ENCODE assay signal across 16 cellular contexts in the genomic region with DNA sequence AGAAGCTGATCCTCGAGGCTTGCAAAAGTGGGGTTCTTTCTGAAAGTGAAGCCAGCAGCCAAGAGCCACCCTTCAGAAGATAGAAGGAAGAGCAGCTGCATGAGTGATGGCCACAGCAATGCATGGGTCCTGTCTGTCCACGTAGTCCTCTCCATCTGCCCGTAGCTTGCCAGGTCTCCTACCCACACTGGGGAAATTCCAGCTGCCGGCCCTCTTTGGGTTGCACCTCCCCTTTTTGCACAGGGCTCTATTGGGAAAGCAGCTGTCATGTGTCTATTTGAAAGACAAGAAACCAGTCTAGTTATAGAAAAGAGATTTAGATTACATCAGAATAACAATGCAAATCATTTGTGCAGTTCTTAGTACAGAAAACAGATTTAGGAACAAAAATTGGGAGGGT.
"Had no signal": no experiment of that assay in that cellular context is flagged by ENCODE, and none has a peak within 500 bp of the region (broad histone marks: within the 10 kb centered on the region; RNA-seq: fewer than 3 reads in every experiment).

No MANE protein-coding gene starts in this region.

- H3K36me3 ChIP-seq: cardiac muscle cell, right lobe of liver, spleen, upper lobe of right lung had no signal

- ATAC-seq: activated CD4-positive, alpha-beta T cell treated with anti-CD3 and anti-CD28 coated beads for 36 hours; activated CD8-positive, alpha-beta memory T cell treated with anti-CD3 and anti-CD28 coated beads, Interleukin-2, amount 10 ng/mL, durations not matched to agents 7 days and 5 days; psoas muscle; right lobe of liver; stimulated activated naive CD8-positive, alpha-beta T cell treated with anti-CD3 and anti-CD28 coated beads, Interleukin-15, amount 100 ng/mL, for 72 hours; upper lobe of right lung had no signal

- H3K27ac Mint-ChIP-seq: activated CD4-positive, alpha-beta memory T cell treated with anti-CD3 and anti-CD28 coated beads for 36 hours; activated CD4-positive, alpha-beta T cell treated with anti-CD3 and anti-CD28 coated beads for 36 hours; activated CD8-positive, alpha-beta memory T cell treated with anti-CD3 and anti-CD28 coated beads, Interleukin-2, amount 10 ng/mL, durations not matched to agents 7 days and 5 days; activated T-cell treated with anti-CD3 and anti-CD28 coated beads, Interleukin-2, amount 50 U/mL, for 24 hours; stimulated activated naive CD8-positive, alpha-beta T cell treated with anti-CD3 and anti-CD28 coated beads, Interleukin-15, amount 100 ng/mL, for 72 hours; T-helper 1 cell treated with Interleukin-12 subunit alpha and Interleukin-12 subunit beta and Interleukin-4 antibody, amounts not matched to agents 30 μg/mL and 1 μg/mL, for 36 hours had no signal

- H3K9me3 ChIP-seq: psoas muscle, right lobe of liver, spleen, upper lobe of right lung had no signal

- H3K9me3 Mint-ChIP-seq: activated T-cell treated with anti-CD3 and anti-CD28 coated beads, Interleukin-2, amount 50 U/mL, for 24 hours; nephron progenitor cell; stimulated activated naive CD8-positive, alpha-beta T cell treated with anti-CD3 and anti-CD28 coated beads, Interleukin-15, amount 100 ng/mL, for 72 hours had no signal

- DNase-seq: activated CD4-positive, alpha-beta memory T cell treated with anti-CD3 and anti-CD28 coated beads for 36 hours; activated CD4-positive, alpha-beta T cell treated with anti-CD3 and anti-CD28 coated beads for 36 hours; activated CD8-positive, alpha-beta memory T cell treated with anti-CD3 and anti-CD28 coated beads, Interleukin-2, amount 10 ng/mL, durations not matched to agents 7 days and 5 days; activated naive CD4-positive, alpha-beta T cell treated with anti-CD3 and anti-CD28 coated beads, Interleukin-2, amount 50 U/mL, for 16 hours; activated T-cell treated with anti-CD3 and anti-CD28 coated beads, Interleukin-2, amount 50 U/mL, for 24 hours; glutamatergic neuron; hypothalamus; mesendoderm; nephron progenitor cell; psoas muscle; right lobe of liver; spleen; stimulated activated naive CD8-positive, alpha-beta T cell treated with anti-CD3 and anti-CD28 coated beads, Interleukin-15, amount 100 ng/mL, for 72 hours; upper lobe of right lung had no signal

- H3K27ac ChIP-seq: cardiac muscle cell, psoas muscle, right lobe of liver, spleen, upper lobe of right lung had no signal

- H3K4me3 ChIP-seq: cardiac muscle cell, psoas muscle, right lobe of liver, spleen, upper lobe of right lung had no signal

- H3K4me3 Mint-ChIP-seq: activated CD4-positive, alpha-beta memory T cell treated with anti-CD3 and anti-CD28 coated beads for 36 hours; activated CD4-positive, alpha-beta T cell treated with anti-CD3 and anti-CD28 coated beads for 36 hours; activated CD8-positive, alpha-beta memory T cell treated with anti-CD3 and anti-CD28 coated beads, Interleukin-2, amount 10 ng/mL, durations not matched to agents 7 days and 5 days; activated T-cell treated with anti-CD3 and anti-CD28 coated beads, Interleukin-2, amount 50 U/mL, for 24 hours; nephron progenitor cell; stimulated activated naive CD8-positive, alpha-beta T cell treated with anti-CD3 and anti-CD28 coated beads, Interleukin-15, amount 100 ng/mL, for 72 hours; T-helper 1 cell treated with Interleukin-12 subunit alpha and Interleukin-12 subunit beta and Interleukin-4 antibody, amounts not matched to agents 30 μg/mL and 1 μg/mL, for 36 hours had no signal

- H3K27me3 ChIP-seq: right lobe of liver, spleen, upper lobe of right lung had no signal

- H3K4me1 ChIP-seq: psoas muscle, spleen, upper lobe of right lung had no signal

- H3K36me3 Mint-ChIP-seq: activated CD4-positive, alpha-beta memory T cell treated with anti-CD3 and anti-CD28 coated beads for 36 hours; activated CD8-positive, alpha-beta memory T cell treated with anti-CD3 and anti-CD28 coated beads, Interleukin-2, amount 10 ng/mL, durations not matched to agents 7 days and 5 days had no signal

- H3K4me1 Mint-ChIP-seq: activated CD4-positive, alpha-beta T cell treated with anti-CD3 and anti-CD28 coated beads for 36 hours; activated CD8-positive, alpha-beta memory T cell treated with anti-CD3 and anti-CD28 coated beads, Interleukin-2, amount 10 ng/mL, durations not matched to agents 7 days and 5 days; nephron progenitor cell; stimulated activated naive CD8-positive, alpha-beta T cell treated with anti-CD3 and anti-CD28 coated beads, Interleukin-15, amount 100 ng/mL, for 72 hours had no signal

- H3K27me3 Mint-ChIP-seq: activated CD8-positive, alpha-beta memory T cell treated with anti-CD3 and anti-CD28 coated beads, Interleukin-2, amount 10 ng/mL, durations not matched to agents 7 days and 5 days had no signal
